In genomic region chr1:154427173-154428139, GRCh38 we compare ENCODE assay signal across 10 cellular contexts. TPM values are rescaled to one million over a fixed set of nuclear protein-coding genes. Genes with fewer than 3 reads are reported as not detected.
DNase-seq lines count a peak whose midpoint lies in the region; ATAC-seq and TF ChIP-seq lines count a peak whose summit lies in the region.
"Had no signal": no experiment of that assay in that cellular context is flagged by ENCODE, and none has a peak within 500 bp of the region (broad histone marks: within the 10 kb centered on the region; RNA-seq: fewer than 3 reads in every experiment).

No MANE protein-coding gene starts in this region.

- H4K20me1 ChIP-seq in GM23338 (replicated peaks; ENCODE audit: insufficient read depth), result no peaks in the 10 kb centered on the region

- TF ChIP-seq CTCF in fibroblast of the aortic adventitia (IDR thresholded peaks at IDR 0.05; ENCODE audit: insufficient read depth, low read length) (no peak), osteocyte (IDR thresholded peaks at IDR 0.05) (no peak), GM23338 (conservative IDR thresholded peaks at IDR 0.05; ENCODE audit: low read depth in 2 of 2) (no peak)

- H3K4me2 ChIP-seq in GM23338, result no peak overlapping the region

- H3K36me3 ChIP-seq in CD4-positive, alpha-beta memory T cell (ENCODE audit: insufficient read depth, low read length), result peaks cover 26% of the 10 kb centered on the region
- H3K36me3 ChIP-seq in SJCRH30 (no peaks in the 10 kb centered on the region), GM23338 (ENCODE audit: insufficient read depth) (no peaks in the 10 kb centered on the region)

- no peaks in the 10 kb centered on the region for H3K79me2 ChIP-seq in GM23338 (replicated peaks; ENCODE audit: insufficient read depth)

- no peaks in the 10 kb centered on the region for H3K27me3 Mint-ChIP-seq in CD4-positive, alpha-beta memory T cell
- H3K27me3 Mint-ChIP-seq in osteocyte (ENCODE audit: unreplicated experiment), result no peaks in the 10 kb centered on the region
- peaks cover 4% of the 10 kb centered on the region for H3K27me3 Mint-ChIP-seq in GM23338 (ENCODE audit: insufficient read depth, low read depth, poor library complexity)

- peaks cover 86% of the 10 kb centered on the region for H3K4me1 ChIP-seq in CD4-positive, alpha-beta memory T cell (ENCODE audit: insufficient read depth, low read length)
- peaks cover 28% of the 10 kb centered on the region for H3K4me1 ChIP-seq in SJCRH30
- H3K4me1 ChIP-seq in GM23338 (ENCODE audit: insufficient read depth), result peaks cover 21% of the 10 kb centered on the region

- no peak overlapping the region for H3K4me3 Mint-ChIP-seq in CD4-positive, alpha-beta memory T cell
- H3K4me3 Mint-ChIP-seq in osteocyte (ENCODE audit: unreplicated experiment) (no peak overlapping the region), GM23338 (no peak overlapping the region)

- CTCF ChIA-PET in CD4-positive, alpha-beta memory T cell (lab: Charles Lee; ENCODE audit: partially characterized antibody), result interaction anchor here (1.3 to 2.0 kb wide), 4 partner anchors 11 to 75 kb away, joined by 3 to 6 read pairs (median 5); no protein-coding TSS in a partner anchor

- H3K27ac Mint-ChIP-seq in CD4-positive, alpha-beta memory T cell, result peak overlapping the region in 5 of 7 donors; percentile 25 to 68 (median 44)
- H3K27ac Mint-ChIP-seq in osteocyte (ENCODE audit: unreplicated experiment) (peak overlapping the region; percentile 38), GM23338 (no peak overlapping the region)

- intact Hi-C loops in CD4-positive, alpha-beta memory T cell (cut with micrococcal nuclease), result no loop called here

- no peaks in the 10 kb centered on the region for H3K9me2 ChIP-seq in GM23338 (ENCODE audit: insufficient read depth)

- ATAC-seq in GM23338 (no peak), GM18909 (IDR thresholded peaks at IDR 0.05; ENCODE audit: poor library complexity, unreplicated experiment) (no peak)

- H2AFZ ChIP-seq in GM23338, result no peak overlapping the region

- no peaks in the 10 kb centered on the region for H3K27me3 ChIP-seq in CD4-positive, alpha-beta memory T cell (ENCODE audit: insufficient read depth, low read length)
- no peaks in the 10 kb centered on the region for H3K27me3 ChIP-seq in SJCRH30
- no peaks in the 10 kb centered on the region for H3K27me3 ChIP-seq in GM23338 (ENCODE audit: insufficient read depth)

- no peak for DNase-seq in CD4-positive, alpha-beta memory T cell
- DNase-seq in SJCRH30 (peak; percentile 50 to 55), fibroblast of the aortic adventitia (ENCODE audit: low read depth) (peak; percentile 69), osteocyte (ENCODE audit: extremely low spot score, unreplicated experiment) (no peak), NCI-H1436 treated with DMSO at 0.1 percent for 48 hours (lab: John Stamatoyannopoulos, UW) (no peak), GM23338 (ENCODE audit: low spot score) (no peak), hepatic stellate cell (ENCODE audit: low spot score) (no peak)
- DNase-seq: activated CD4-positive, alpha-beta T cell treated with anti-CD3 and anti-CD28 coated beads for 4 hours; effector CD4-positive, alpha-beta T cell had no signal

- peak overlapping the region; percentile 3 for H3K27ac ChIP-seq in CD4-positive, alpha-beta memory T cell (ENCODE audit: low read depth, low read length)
- H3K27ac ChIP-seq in SJCRH30 (no peak overlapping the region), GM23338 (ENCODE audit: low read depth) (no peak overlapping the region)

- H3K36me3 Mint-ChIP-seq in CD4-positive, alpha-beta memory T cell, result peaks cover 40 to 45% of the 10 kb centered on the region in 2 donors
- H3K36me3 Mint-ChIP-seq in osteocyte (ENCODE audit: unreplicated experiment) (no peaks in the 10 kb centered on the region), GM23338 (ENCODE audit: low read depth) (no peaks in the 10 kb centered on the region)

- POLR2A ChIA-PET in CD4-positive, alpha-beta memory T cell (lab: Charles Lee; ENCODE audit: partially characterized antibody), result interaction anchor here (0.6 to 20.0 kb wide), 8 partner anchors 9 to 42 kb away, joined by 3 to 324 read pairs (median 4); partner anchors contain the start of gene IL6R

- no peaks in the 10 kb centered on the region for H3K9me3 ChIP-seq in CD4-positive, alpha-beta memory T cell (ENCODE audit: control insufficient read depth in 1 of 2, low read length in 2 of 2)
- H3K9me3 ChIP-seq in SJCRH30 (replicated peaks), result no peaks in the 10 kb centered on the region

- H3F3A ChIP-seq in GM23338 (replicated peaks; ENCODE audit: low read depth), result no peaks in the 10 kb centered on the region

- peaks cover 48 to 93% (median 72%) of the 10 kb centered on the region in 4 donors for H3K4me1 Mint-ChIP-seq in CD4-positive, alpha-beta memory T cell
- H3K4me1 Mint-ChIP-seq in osteocyte (ENCODE audit: unreplicated experiment) (peaks cover 61% of the 10 kb centered on the region), GM23338 (peaks cover 32% of the 10 kb centered on the region)

- no peaks in the 10 kb centered on the region for H3K9me3 Mint-ChIP-seq in CD4-positive, alpha-beta memory T cell
- H3K9me3 Mint-ChIP-seq in osteocyte (ENCODE audit: unreplicated experiment), result no peaks in the 10 kb centered on the region
- no peaks in the 10 kb centered on the region; the same call in 2 of the 3 replicates for H3K9me3 Mint-ChIP-seq in GM23338

- no peak overlapping the region for H3K4me3 ChIP-seq in CD4-positive, alpha-beta memory T cell (ENCODE audit: low read length in 2 of 2)
- no peak overlapping the region for H3K4me3 ChIP-seq in SJCRH30
- no peak overlapping the region for H3K4me3 ChIP-seq in fibroblast of the aortic adventitia (ENCODE audit: low read depth, low read length)
- H3K4me3 ChIP-seq in GM23338, result no peak overlapping the region

TF ChIP-seq in GM23338, 12 proteins besides CTCF, POLR2A, EP300 and RAD21:
- TF ChIP-seq NANOG (IDR thresholded peaks at IDR 0.05; ENCODE audit: borderline replicate concordance) (no peak), STAT1 (IDR thresholded peaks at IDR 0.05; ENCODE audit: unreplicated experiment) (no peak), REST (IDR thresholded peaks at IDR 0.05; ENCODE audit: unreplicated experiment) (no peak), ZNF114 (CRISPR knock-in tag; IDR thresholded peaks at IDR 0.05) (no peak), EZH2 (IDR thresholded peaks at IDR 0.05; ENCODE audit: low read depth, unreplicated experiment) (no peak)

RNA-seq across cellular contexts. Expression of gene IL6R, which starts 22.3 kb away (rescaled TPM):
- 100 to 1,000 TPM; 101 to 106 TPM for total RNA-seq in CD4-positive, alpha-beta memory T cell
- 10 to 100 TPM; 54.6 to 73.0 TPM for polyA plus RNA-seq in CD4-positive, alpha-beta memory T cell
- 0.53 and 1.1 TPM in 2 replicates for total RNA-seq in SJCRH30 (2014; rRNA removed; shearing (Covaris generic))
- total RNA-seq in fibroblast of the aortic adventitia (ENCODE audit: low replicate concordance), result 1.3 and 5.3 TPM in 2 replicates
- 10.4 and 12.4 TPM in 2 replicates for total RNA-seq in osteocyte
- total RNA-seq in GM23338 (2014; rRNA removed; shearing (Covaris generic)), result 3.2 and 13.8 TPM in 2 replicates
- 1.0 and 1.2 TPM in 2 replicates for polyA plus RNA-seq in GM23338 (2016; fragmentation: Nextera tagmentation; extraction: Ambion mirVana)

Comparison
In these comparisons a context has a peak if more than half of its experiments do, and no peak if none do; other contexts are left out.
1. DNase-seq: peak in SJCRH30 (2 of 2) and fibroblast of the aortic adventitia (single experiment); none in CD4-positive, alpha-beta memory T cell (0 of 5), osteocyte (single experiment), NCI-H1436 treated with DMSO at 0.1 percent for 48 hours (single experiment), GM23338 (single experiment) and hepatic stellate cell (single experiment).